ENCODE assay signal across 1 cellular context in genomic region chr22:17250380-17251129, GRCh38.
TF ChIP-seq lines count a peak whose summit lies in the region.

No MANE protein-coding gene starts in this region.

TF ChIP-seq in GM12878, 131 proteins besides CTCF, POLR2A, EP300 and RAD21 (continued from another document):
- TF ChIP-seq, protein P1, sequence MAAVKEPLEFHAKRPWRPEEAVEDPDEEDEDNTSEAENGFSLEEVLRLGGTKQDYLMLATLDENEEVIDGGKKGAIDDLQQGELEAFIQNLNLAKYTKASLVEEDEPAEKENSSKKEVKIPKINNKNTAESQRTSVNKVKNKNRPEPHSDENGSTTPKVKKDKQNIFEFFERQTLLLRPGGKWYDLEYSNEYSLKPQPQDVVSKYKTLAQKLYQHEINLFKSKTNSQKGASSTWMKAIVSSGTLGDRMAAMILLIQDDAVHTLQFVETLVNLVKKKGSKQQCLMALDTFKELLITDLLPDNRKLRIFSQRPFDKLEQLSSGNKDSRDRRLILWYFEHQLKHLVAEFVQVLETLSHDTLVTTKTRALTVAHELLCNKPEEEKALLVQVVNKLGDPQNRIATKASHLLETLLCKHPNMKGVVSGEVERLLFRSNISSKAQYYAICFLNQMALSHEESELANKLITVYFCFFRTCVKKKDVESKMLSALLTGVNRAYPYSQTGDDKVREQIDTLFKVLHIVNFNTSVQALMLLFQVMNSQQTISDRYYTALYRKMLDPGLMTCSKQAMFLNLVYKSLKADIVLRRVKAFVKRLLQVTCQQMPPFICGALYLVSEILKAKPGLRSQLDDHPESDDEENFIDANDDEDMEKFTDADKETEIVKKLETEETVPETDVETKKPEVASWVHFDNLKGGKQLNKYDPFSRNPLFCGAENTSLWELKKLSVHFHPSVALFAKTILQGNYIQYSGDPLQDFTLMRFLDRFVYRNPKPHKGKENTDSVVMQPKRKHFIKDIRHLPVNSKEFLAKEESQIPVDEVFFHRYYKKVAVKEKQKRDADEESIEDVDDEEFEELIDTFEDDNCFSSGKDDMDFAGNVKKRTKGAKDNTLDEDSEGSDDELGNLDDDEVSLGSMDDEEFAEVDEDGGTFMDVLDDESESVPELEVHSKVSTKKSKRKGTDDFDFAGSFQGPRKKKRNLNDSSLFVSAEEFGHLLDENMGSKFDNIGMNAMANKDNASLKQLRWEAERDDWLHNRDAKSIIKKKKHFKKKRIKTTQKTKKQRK (IDR thresholded peaks at IDR 0.05; ENCODE audit: low read depth, low read length) = no peak
- no peak for TF ChIP-seq JUND (IDR thresholded peaks at IDR 0.05; ENCODE audit: low read depth, low read length)
